ENCODE assay signal across 1 cellular context in genomic region chr1:41791667-41792484, GRCh38.
TF ChIP-seq lines count a peak whose summit lies in the region.

No MANE protein-coding gene starts in this region.

TF ChIP-seq in IMR-90, 13 proteins besides CTCF, POLR2A, EP300 and RAD21 (continued from another document):
- no peak for TF ChIP-seq SMC3 (IDR thresholded peaks at IDR 0.05; ENCODE audit: low read depth, low read length)
